Comparison of ENCODE assay signal across 26 cellular contexts in the genomic region with DNA sequence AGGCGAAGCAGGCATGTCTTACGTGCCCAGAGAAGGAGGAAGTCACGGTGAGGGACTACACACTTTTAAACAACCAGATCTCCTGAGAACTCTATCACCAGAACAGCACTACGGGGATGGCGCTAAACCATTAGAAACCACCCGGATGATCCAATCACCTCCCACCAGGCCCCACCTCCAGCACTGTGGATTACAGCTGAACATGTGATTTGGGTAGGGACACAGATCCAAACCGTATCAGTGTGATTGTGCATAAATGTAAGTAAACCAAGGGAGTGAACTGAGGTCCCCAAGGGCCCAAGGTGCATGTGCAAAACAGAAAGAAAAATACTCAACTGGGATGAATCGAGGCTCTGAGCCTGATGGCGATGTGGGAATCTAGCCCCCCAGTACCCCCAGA.
"Had no signal": no experiment of that assay in that cellular context is flagged by ENCODE, and none has a peak within 500 bp of the region (broad histone marks: within the 10 kb centered on the region; RNA-seq: fewer than 3 reads in every experiment).

No MANE protein-coding gene starts in this region.

- H3K4me1 Mint-ChIP-seq: immature natural killer cell; stimulated activated memory B cell treated with anti-CD40 and anti-IgM and Interleukin-4, amounts not matched to agents 10 μg/mL and 1 μg/mL and 100 μg/mL, for 72 hours; stimulated activated naive CD8-positive, alpha-beta T cell treated with anti-CD3 and anti-CD28 coated beads, Interleukin-15, amount 100 ng/mL, for 72 hours had no signal

- H3K36me3 Mint-ChIP-seq: immature natural killer cell; naive thymus-derived CD4-positive, alpha-beta T cell; natural killer cell treated with Interleukin-12 subunit alpha and Interleukin-12 subunit beta and Interleukin-15 and Interleukin-18, amount 100 ng/mL, for 72 hours; stimulated activated memory B cell treated with anti-CD40 and anti-IgM and Interleukin-4, amounts not matched to agents 10 μg/mL and 1 μg/mL and 100 μg/mL, for 72 hours; type B pancreatic cell had no signal

- H3K9me3 Mint-ChIP-seq: immature natural killer cell; natural killer cell treated with Interleukin-12 subunit alpha and Interleukin-12 subunit beta and Interleukin-15 and Interleukin-18, amount 100 ng/mL, for 72 hours had no signal

- ATAC-seq: heart left ventricle; lower lobe of right lung; mucosa of descending colon; naive thymus-derived CD4-positive, alpha-beta T cell; natural killer cell treated with Interleukin-12 subunit alpha and Interleukin-12 subunit beta and Interleukin-15 and Interleukin-18, amount 100 ng/mL, for 72 hours; right lobe of liver; stimulated activated memory B cell treated with anti-CD40 and anti-IgM and Interleukin-4, amounts not matched to agents 10 μg/mL and 1 μg/mL and 100 μg/mL, for 72 hours; stimulated activated naive CD8-positive, alpha-beta T cell treated with anti-CD3 and anti-CD28 coated beads, Interleukin-15, amount 100 ng/mL, for 72 hours had no signal

- H3K4me1 ChIP-seq: heart left ventricle, lower lobe of right lung, pancreas, prostate gland, right lobe of liver, tibial nerve, uterus had no signal

- H3K36me3 ChIP-seq: heart left ventricle, lower lobe of right lung, pancreas, prostate gland, right lobe of liver, tibial nerve, uterus had no signal

- H3K9me3 ChIP-seq: mucosa of descending colon, pancreas, prostate gland, right lobe of liver, uterus had no signal

- H3K27ac Mint-ChIP-seq: immature natural killer cell; naive thymus-derived CD4-positive, alpha-beta T cell; natural killer cell treated with Interleukin-12 subunit alpha and Interleukin-12 subunit beta and Interleukin-15 and Interleukin-18, amount 100 ng/mL, for 72 hours; stimulated activated memory B cell treated with anti-CD40 and anti-IgM and Interleukin-4, amounts not matched to agents 10 μg/mL and 1 μg/mL and 100 μg/mL, for 72 hours; type B pancreatic cell had no signal

- H3K4me3 Mint-ChIP-seq: immature natural killer cell; naive thymus-derived CD4-positive, alpha-beta T cell; natural killer cell treated with Interleukin-12 subunit alpha and Interleukin-12 subunit beta and Interleukin-15 and Interleukin-18, amount 100 ng/mL, for 72 hours; stimulated activated memory B cell treated with anti-CD40 and anti-IgM and Interleukin-4, amounts not matched to agents 10 μg/mL and 1 μg/mL and 100 μg/mL, for 72 hours; stimulated activated naive CD8-positive, alpha-beta T cell treated with anti-CD3 and anti-CD28 coated beads, Interleukin-15, amount 100 ng/mL, for 72 hours; type B pancreatic cell had no signal

- H3K27me3 Mint-ChIP-seq: type B pancreatic cell had no signal

- DNase-seq: heart left ventricle; hypothalamus; immature natural killer cell; lower lobe of right lung; mesendoderm; midbrain; mucosa of descending colon; naive thymus-derived CD4-positive, alpha-beta T cell; nucleus accumbens; retina; right lobe of liver; stimulated activated CD4-positive, alpha-beta T cell treated with anti-CD3 and anti-CD28 coated beads, Interleukin-1b, Interleukin-23, amount 100 ng/mL, for 48 hours; stimulated activated CD4-positive, alpha-beta T cell treated with anti-CD3 and anti-CD28 coated beads, Interleukin-2, amount 100 ng/mL, for 48 hours; stimulated activated CD4-positive, alpha-beta T cell treated with anti-CD3 and anti-CD28 coated beads, Interleukin-4, amount 100 ng/mL, for 4 hours; stimulated activated CD8-positive, alpha-beta memory T cell treated with anti-CD3 and anti-CD28 coated beads, Interleukin-4, amount 100 ng/mL, for 48 hours; stimulated activated naive CD4-positive, alpha-beta T cell treated with Interleukin-2 at 50 U/mL for 16 hours; stimulated activated naive CD8-positive, alpha-beta T cell treated with anti-CD3 and anti-CD28 coated beads, Interleukin-15, amount 100 ng/mL, for 72 hours; substantia nigra; uterus had no signal

- H3K27ac ChIP-seq: heart left ventricle, lower lobe of right lung, pancreas, prostate gland, right lobe of liver, tibial nerve, uterus had no signal

- H3K27me3 ChIP-seq: pancreas, right lobe of liver, tibial nerve, uterus had no signal

- H3K4me3 ChIP-seq: heart left ventricle, lower lobe of right lung, mucosa of descending colon, pancreas, prostate gland, right lobe of liver, smooth muscle cell, tibial nerve, uterus had no signal
